ENCODE assay signal across 18 cellular contexts in the genomic region with DNA sequence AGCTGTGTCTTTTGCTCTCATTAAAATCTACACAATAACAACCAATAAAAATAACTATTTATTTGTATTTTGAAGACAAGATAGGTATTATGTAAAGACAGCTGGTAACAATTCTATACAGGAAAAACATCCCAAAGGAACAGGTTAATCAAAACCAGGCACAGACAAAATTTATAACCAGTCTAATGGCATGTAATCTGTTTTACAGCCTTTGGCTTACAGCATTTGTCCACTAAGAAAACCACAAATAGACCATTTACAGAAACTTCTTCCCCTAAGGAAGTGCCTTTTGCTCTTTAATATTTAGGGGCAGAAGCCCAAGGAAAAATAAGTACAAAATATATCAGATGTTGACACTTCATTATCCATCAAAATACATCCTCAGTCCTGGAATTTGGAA.
DNase-seq lines count a peak whose midpoint lies in the region; ATAC-seq, FAIRE-seq and TF ChIP-seq lines count a peak whose summit lies in the region.
"Had no signal": no experiment of that assay in that cellular context is flagged by ENCODE, and none has a peak within 500 bp of the region (broad histone marks: within the 10 kb centered on the region; RNA-seq: fewer than 3 reads in every experiment).

No MANE protein-coding gene starts in this region.

- ATAC-seq in HG03342 (IDR thresholded peaks at IDR 0.05; ENCODE audit: unreplicated experiment): no peak
- no peak for ATAC-seq in HG02885 (IDR thresholded peaks at IDR 0.05; ENCODE audit: poor library complexity, unreplicated experiment)
- ATAC-seq: A549 had no signal

- no peaks in the 10 kb centered on the region for H3K9me3 ChIP-seq in Caco-2
- H3K9me3 ChIP-seq: A549 had no signal

- no peaks in the 10 kb centered on the region for H3K27me3 ChIP-seq in Caco-2 (replicated peaks; ENCODE audit: control insufficient read depth, insufficient read depth, low read length)

- H3K27ac Mint-ChIP-seq in mesothelial cell of epicardium: peak overlapping the region; percentile 6
- H3K27ac Mint-ChIP-seq in Caco-2 (ENCODE audit: unreplicated experiment): no peak overlapping the region
- H3K27ac Mint-ChIP-seq: CD14-positive monocyte had no signal

- no TSS peak for BruUV-seq in Caco-2 (replicated peaks; lab: Mats Ljungman, UMichigan)

- DNase-seq in AG10803 (ENCODE audit: low read depth) (peak; percentile 46), HFF-Myc (ENCODE audit: extremely low read depth, low read depth) (peak; percentile 58), mesothelial cell of epicardium (ENCODE audit: low spot score in 2 of 2, unreplicated experiment in 2 of 2) (no peak), Caco-2 (no peak), SKM-1 treated with dmso at 0.1 percent for 144 hours (lab: John Stamatoyannopoulos, UW; ENCODE audit: unreplicated experiment) (no peak)
- DNase-seq: COR-L47, DMS153, EL, H7, NCI-H1417, NCI-H187 treated with DMSO at 0.1 percent for 48 hours, NCI-H446 had no signal

- H3K27me3 Mint-ChIP-seq in mesothelial cell of epicardium (ENCODE audit: low read depth): no peaks in the 10 kb centered on the region
- no peaks in the 10 kb centered on the region for H3K27me3 Mint-ChIP-seq in Caco-2 (ENCODE audit: insufficient read depth, unreplicated experiment)

- H3K4me3 ChIP-seq in AG10803 (ENCODE audit: low read length) (no peak overlapping the region), HFF-Myc (replicated peaks; ENCODE audit: low read depth, low read length) (no peak overlapping the region), Caco-2 (ENCODE audit: low read depth, low read length) (no peak overlapping the region)
- H3K4me3 ChIP-seq: A549, SK-N-MC had no signal

- POLR2A ChIA-PET in Caco-2 (lab: Charles Lee): no interaction called here

- H3K4me1 Mint-ChIP-seq in mesothelial cell of epicardium (peaks cover 34% of the 10 kb centered on the region), Caco-2 (ENCODE audit: low read depth, unreplicated experiment) (peaks cover 15% of the 10 kb centered on the region)
- H3K4me1 Mint-ChIP-seq: CD14-positive monocyte had no signal

- peaks cover 16% of the 10 kb centered on the region for H3K36me3 Mint-ChIP-seq in mesothelial cell of epicardium
- H3K36me3 Mint-ChIP-seq in Caco-2 (ENCODE audit: insufficient read depth, unreplicated experiment): peaks cover 24% of the 10 kb centered on the region

- no peak overlapping the region for H3K4me3 Mint-ChIP-seq in mesothelial cell of epicardium
- H3K4me3 Mint-ChIP-seq in Caco-2 (ENCODE audit: unreplicated experiment): no peak overlapping the region
- H3K4me3 Mint-ChIP-seq: CD14-positive monocyte had no signal

- H3K4me1 ChIP-seq in Caco-2: no peaks in the 10 kb centered on the region
- H3K4me1 ChIP-seq: A549 had no signal

- H3K9me3 Mint-ChIP-seq in mesothelial cell of epicardium: no peaks in the 10 kb centered on the region
- H3K9me3 Mint-ChIP-seq in Caco-2 (ENCODE audit: unreplicated experiment): no peaks in the 10 kb centered on the region
- H3K9me3 Mint-ChIP-seq: CD14-positive monocyte had no signal

- H3K36me3 ChIP-seq in Caco-2 (ENCODE audit: control insufficient read depth, insufficient read depth, low read length): peaks cover 3% of the 10 kb centered on the region; the same call in 1 of the 2 replicates

- no peak for TF ChIP-seq CTCF in AG10803 (conservative IDR thresholded peaks at IDR 0.05; ENCODE audit: low read length)
- no peak for TF ChIP-seq CTCF in HFF-Myc (IDR thresholded peaks at IDR 0.05; ENCODE audit: low read depth, low read length, missing control alignments)
- TF ChIP-seq CTCF in mesothelial cell of epicardium (IDR thresholded peaks at IDR 0.05; ENCODE audit: unreplicated experiment): no peak
- no peak for TF ChIP-seq CTCF in Caco-2 (IDR thresholded peaks at IDR 0.05; ENCODE audit: insufficient read depth in 1 of 2, low read depth in 1 of 2, low read length in 1 of 2, severe bottlenecking in 1 of 2, unreplicated experiment in 1 of 2)

- FAIRE-seq in endometrium (lab: Jason Lieb, UNC): peak; percentile 84

- CTCF ChIA-PET in Caco-2 (lab: Charles Lee): interaction anchor here (1.4 kb wide), 1 partner anchor 20 kb away, joined by 3 read pairs; no protein-coding TSS in a partner anchor

- intact Hi-C loops in Caco-2 (cut with micrococcal nuclease; ENCODE audit: unreplicated experiment): no loop called here

Comparison
In these comparisons a context has a peak if more than half of its experiments do, and no peak if none do; other contexts are left out.
1. DNase-seq: peak in AG10803 (single experiment) and HFF-Myc (single experiment); none in mesothelial cell of epicardium (0 of 2), Caco-2 (0 of 2) and SKM-1 treated with dmso at 0.1 percent for 144 hours (single experiment).